ENCODE assay signal across 10 cellular contexts in genomic region chr11:119684361-119685072, GRCh38. TPM values are rescaled to one million over a fixed set of nuclear protein-coding genes. Genes with fewer than 3 reads are reported as not detected.
DNase-seq lines count a peak whose midpoint lies in the region; ATAC-seq and TF ChIP-seq lines count a peak whose summit lies in the region.
"Had no signal": no experiment of that assay in that cellular context is flagged by ENCODE, and none has a peak within 500 bp of the region (broad histone marks: within the 10 kb centered on the region; RNA-seq: fewer than 3 reads in every experiment).

No MANE protein-coding gene starts in this region.

- no peaks in the 10 kb centered on the region for H3K9me3 ChIP-seq in MM.1S (replicated peaks; ENCODE audit: insufficient read depth, low read length)

- H3K4me1 ChIP-seq in MM.1S (ENCODE audit: low read length): peaks cover 41% of the 10 kb centered on the region

- H3K9me3 Mint-ChIP-seq in chondrocyte (ENCODE audit: low read depth): no peaks in the 10 kb centered on the region
- H3K9me3 Mint-ChIP-seq in natural killer cell: no peaks in the 10 kb centered on the region

- intact Hi-C loops in natural killer cell (cut with micrococcal nuclease): no loop called here

- no peaks in the 10 kb centered on the region for H4K20me1 ChIP-seq in MM.1S (ENCODE audit: insufficient read depth, low read length)

- no peaks in the 10 kb centered on the region for H3K27me3 Mint-ChIP-seq in chondrocyte (ENCODE audit: low read depth)
- peaks cover 38 to 74% of the 10 kb centered on the region in 2 donors for H3K27me3 Mint-ChIP-seq in natural killer cell (ENCODE audit: low read depth in 2 of 2)

- H3K4me2 ChIP-seq in MM.1S (ENCODE audit: low read depth, low read length): peak overlapping the region; percentile 52; the same call in 1 of the 2 replicates

- peak overlapping the region; percentile 32 for H3K27ac Mint-ChIP-seq in chondrocyte (ENCODE audit: unreplicated experiment)
- H3K27ac Mint-ChIP-seq in natural killer cell: peak overlapping the region in 1 of 2 donors; percentile 63

- H3F3A ChIP-seq in MM.1S (ENCODE audit: insufficient read depth, low read length): no peaks in the 10 kb centered on the region

- peaks cover 99% of the 10 kb centered on the region for H3K79me2 ChIP-seq in MM.1S (ENCODE audit: low read length)

- H3K4me1 Mint-ChIP-seq in chondrocyte (ENCODE audit: low read depth) (peaks cover 3% of the 10 kb centered on the region), natural killer cell (peaks cover 33 to 55% of the 10 kb centered on the region in 2 donors)

- peak overlapping the region; percentile 56 for H3K9ac ChIP-seq in MM.1S (ENCODE audit: low read length)

- H3K9me2 ChIP-seq in MM.1S (replicated peaks; ENCODE audit: insufficient read depth, low read length): no peaks in the 10 kb centered on the region

- peak overlapping the region; percentile 80 for H3K27ac ChIP-seq in MM.1S (ENCODE audit: low read length)

- H3K36me3 Mint-ChIP-seq in chondrocyte (ENCODE audit: low read depth): no peaks in the 10 kb centered on the region
- no peaks in the 10 kb centered on the region for H3K36me3 Mint-ChIP-seq in natural killer cell

- ATAC-seq in natural killer cell (peak; percentile 57 to 88 (median 77)), HG02973 (IDR thresholded peaks at IDR 0.05; ENCODE audit: unreplicated experiment) (no peak), GM18858 (IDR thresholded peaks at IDR 0.05; ENCODE audit: unreplicated experiment) (no peak), HG03039 (IDR thresholded peaks at IDR 0.05; ENCODE audit: unreplicated experiment) (no peak)

- no peak overlapping the region for H2AFZ ChIP-seq in MM.1S (ENCODE audit: low read length)

- H3K4me3 Mint-ChIP-seq in chondrocyte (ENCODE audit: unreplicated experiment) (no peak overlapping the region), natural killer cell (peak overlapping the region; percentile 56)

- DNase-seq in DMS53 (lab: John Stamatoyannopoulos, UW): peak; percentile 72
- peak; percentile 60 for DNase-seq in MM.1S
- no peak for DNase-seq in chondrocyte (ENCODE audit: low spot score)
- peak; percentile 36 for DNase-seq in natural killer cell
- DNase-seq in occipital lobe (lab: John Stamatoyannopoulos, UW): no peak
- DNase-seq: activated CD8-positive, alpha-beta memory T cell treated with anti-CD3 and anti-CD28 coated beads for 24 hours; KG1 had no signal

- TF ChIP-seq CTCF in MM.1S (IDR thresholded peaks at IDR 0.05; ENCODE audit: low read length): no peak
- TF ChIP-seq CTCF in chondrocyte (IDR thresholded peaks at IDR 0.05): no peak
- TF ChIP-seq CTCF in natural killer cell (IDR thresholded peaks at IDR 0.05): no peak

- no peaks in the 10 kb centered on the region for H3K36me3 ChIP-seq in MM.1S (replicated peaks; ENCODE audit: insufficient read depth, low read length)

- H3K4me3 ChIP-seq in MM.1S (ENCODE audit: low read length): peak overlapping the region; percentile 18

- H3K27me3 ChIP-seq in MM.1S (replicated peaks; ENCODE audit: insufficient read depth, low read length): no peaks in the 10 kb centered on the region

RNA-seq across cellular contexts. Expression of gene NECTIN1, which starts 44.5 kb away (rescaled TPM):
- 9.1 to 10.3 TPM (median 9.7 TPM) in 3 replicates for total RNA-seq in chondrocyte
- total RNA-seq in natural killer cell: 10 to 100 TPM in 1 of 3 donors, 1 to 10 TPM in 2; 5.8 to 18.8 (median 7.8) TPM
- 17.5 TPM for total RNA-seq in occipital lobe

Comparison
In these comparisons a context has a peak if more than half of its experiments do, and no peak if none do; other contexts are left out.
1. DNase-seq: peak in DMS53 (single experiment), MM.1S (single experiment) and natural killer cell (single experiment); none in chondrocyte (single experiment) and occipital lobe (single experiment).
2. ATAC-seq: peak in natural killer cell (3 of 3); none in HG02973 (single experiment), GM18858 (single experiment) and HG03039 (single experiment).